In genomic region chr11:69013009-69013951, GRCh38 we compare ENCODE assay signal across 9 cellular contexts. TPM values are rescaled to one million over a fixed set of nuclear protein-coding genes. Genes with fewer than 3 reads are reported as not detected.
A peak's percentile ranks its signal among the peaks of the same experiment; 100 is the strongest.
DNase-seq lines count a peak whose midpoint lies in the region; ATAC-seq, FAIRE-seq and TF ChIP-seq lines count a peak whose summit lies in the region.
"Had no signal": no experiment of that assay in that cellular context is flagged by ENCODE, and none has a peak within 500 bp of the region (broad histone marks: within the 10 kb centered on the region; RNA-seq: fewer than 3 reads in every experiment).

MRGPRF (minus strand) TSS chr11:69013246; CDS start chr11:69009901, 3,345 bp downstream.

- no peak for TF ChIP-seq POLR2A in adrenal gland (IDR thresholded peaks at IDR 0.05)
- peak; percentile 9 to 38 for TF ChIP-seq POLR2A in gastrocnemius medialis (IDR thresholded peaks at IDR 0.05)

- 1% methylated on average over 34 to 37 of the region's 43 CpGs for WGBS in GM23248 (ENCODE audit: low coverage in 1 of 2, low lambda C conversion rate in 2 of 2, missing lambda C conversion rate in 2 of 2), 2 experiments
- WGBS in adrenal gland, 4 donors = 18 to 28% (median 24%) methylated on average over 19 to 43 of the region's 43 CpGs
- WGBS in hepatocyte (ENCODE audit: low lambda C conversion rate, missing lambda C conversion rate) = 11% methylated on average over 32 of the region's 43 CpGs

- H3K4me3 ChIP-seq in GM23248 (peak within 1 kb of the TSS; percentile 76), adrenal gland (peak within 1 kb of the TSS in 1 of 4 donors; percentile 39), hepatocyte (peak within 1 kb of the TSS; percentile 17), gastrocnemius medialis (peak within 1 kb of the TSS; percentile 44 to 49 (median 46))

- peak; percentile 92 for DNase-seq in GM23248
- DNase-seq in adrenal gland = peak; percentile 23 to 82 (median 58)
- DNase-seq in hepatocyte (ENCODE audit: low spot score) = peak; percentile 77
- DNase-seq in gastrocnemius medialis = peak; percentile 63 to 79
- DNase-seq in HTR-8/SVneo (ENCODE audit: insufficient read length, low spot score) = no peak
- no peak for DNase-seq in NCI-H2196 (lab: John Stamatoyannopoulos, UW; ENCODE audit: unreplicated experiment)

- H3K27ac ChIP-seq in GM23248 (peak within 1 kb of the TSS; percentile 97), adrenal gland (peak within 1 kb of the TSS in 3 of 5 donors; percentile 36 to 89 (median 60)), hepatocyte (peak within 1 kb of the TSS; percentile 93), gastrocnemius medialis (peak within 1 kb of the TSS; percentile 73 to 77 (median 76))

- peak in 3 of 6 experiments; percentile 12 to 39 (median 35) for TF ChIP-seq CTCF in adrenal gland (IDR thresholded peaks at IDR 0.05)
- peak; percentile 48 for TF ChIP-seq CTCF in hepatocyte (IDR thresholded peaks at IDR 0.05; ENCODE audit: poor library complexity)
- peak in 3 of 5 experiments; percentile 13 to 27 (median 26) for TF ChIP-seq CTCF in gastrocnemius medialis (IDR thresholded peaks at IDR 0.05 in 4 of 5, conservative IDR thresholded peaks at IDR 0.05 in 1 of 5)

- H3F3A ChIP-seq in GM23248 (ENCODE audit: insufficient read depth) = peaks cover 3% of the 10 kb centered on the region

- no peaks in the 10 kb centered on the region for H3K9me2 ChIP-seq in GM23248 (ENCODE audit: insufficient read depth)
- H3K9me2 ChIP-seq in hepatocyte (replicated peaks; ENCODE audit: insufficient read depth) = no peaks in the 10 kb centered on the region

- H3K4me2 ChIP-seq in GM23248 (ENCODE audit: unreplicated experiment) = peak within 1 kb of the TSS; percentile 95
- H3K4me2 ChIP-seq in hepatocyte = peak within 1 kb of the TSS; percentile 76

- H4K20me1 ChIP-seq in GM23248 (ENCODE audit: insufficient read depth) (no peaks in the 10 kb centered on the region), hepatocyte (ENCODE audit: insufficient read depth, poor library complexity, severe bottlenecking) (no peaks in the 10 kb centered on the region)

- H3K9me3 ChIP-seq in GM23248 (ENCODE audit: low read depth) (no peaks in the 10 kb centered on the region), adrenal gland (replicated peaks in 1 of 3) (no peaks in the 10 kb centered on the region), hepatocyte (ENCODE audit: low read depth) (no peaks in the 10 kb centered on the region), gastrocnemius medialis (no peaks in the 10 kb centered on the region)

- H3K9ac ChIP-seq in GM23248 = peak within 1 kb of the TSS; percentile 90

- intact Hi-C loops in adrenal gland (cut with DNase I) (no loop called here), gastrocnemius medialis (cut with DNase I; ENCODE audit: low total_unique reads) (no loop called here)

- H2AFZ ChIP-seq in GM23248 (peak within 1 kb of the TSS; percentile 64), hepatocyte (peak within 1 kb of the TSS; percentile 51)

- in situ Hi-C loops in GM23248 (cut with MboI) (no loop called here), gastrocnemius medialis (cut with MboI; ENCODE audit: low sequenced_read_pairs in 4 of 4) (no loop called here)

- H3K4me1 ChIP-seq in GM23248 (ENCODE audit: insufficient read depth) = peaks cover 37% of the 10 kb centered on the region
- H3K4me1 ChIP-seq in adrenal gland (replicated peaks in 1 of 2) = no peaks in the 10 kb centered on the region
- peaks cover 64% of the 10 kb centered on the region for H3K4me1 ChIP-seq in hepatocyte (ENCODE audit: insufficient read depth)
- H3K4me1 ChIP-seq in gastrocnemius medialis = no peaks in the 10 kb centered on the region

- FAIRE-seq in HTR-8/SVneo (lab: Jason Lieb, UNC) = no peak
- FAIRE-seq: islet of Langerhans had no signal

- H3K36me3 ChIP-seq in GM23248 (ENCODE audit: low read depth) (no peaks in the 10 kb centered on the region), adrenal gland (replicated peaks in 1 of 2) (no peaks in the 10 kb centered on the region), hepatocyte (replicated peaks; ENCODE audit: insufficient read depth, low read depth) (no peaks in the 10 kb centered on the region), gastrocnemius medialis (no peaks in the 10 kb centered on the region)

- H3K27me3 ChIP-seq in GM23248 (replicated peaks; ENCODE audit: insufficient read depth) (no peaks in the 10 kb centered on the region), adrenal gland (peaks cover 16% of the 10 kb centered on the region), hepatocyte (no peaks in the 10 kb centered on the region), gastrocnemius medialis (peaks cover 36 to 57% (median 39%) of the 10 kb centered on the region in 3 donors)

- H3K79me2 ChIP-seq in GM23248 (ENCODE audit: insufficient read depth) (0 out of 2 replicates have a peak, but pooled peaks cover 11% of the 10 kb centered on the region), hepatocyte (no peaks in the 10 kb centered on the region)

- ATAC-seq in gastrocnemius medialis (peak; percentile 45 to 51), GM19463 (IDR thresholded peaks at IDR 0.05; ENCODE audit: unreplicated experiment) (no peak), HG03457 (IDR thresholded peaks at IDR 0.05; ENCODE audit: unreplicated experiment) (no peak)

RNA-seq across cellular contexts. Expression of gene MRGPRF, which starts in this region (rescaled TPM):
- 25.3 and 36.0 TPM in 2 replicates for total RNA-seq in GM23248 (2014; rRNA removed; shearing (Covaris generic))
- 20.7 and 21.2 TPM in 2 replicates for polyA plus RNA-seq in GM23248 (2016; fragmentation: Nextera tagmentation; extraction: Ambion mirVana)
- total RNA-seq in adrenal gland = 10 to 100 TPM in 1 of 8 donors, 1 to 10 TPM in 7; 2.3 to 14.6 (median 5.0) TPM
- 10 to 100 TPM in 1 of 3 donors, 1 to 10 TPM in 1, under 1 TPM in 1; 0.71 to 11.5 (median 5.1) TPM for polyA plus RNA-seq in adrenal gland
- total RNA-seq in hepatocyte = 6.5 TPM in 2 replicates
- polyA plus RNA-seq in hepatocyte = 7.5 and 12.1 TPM in 2 replicates
- total RNA-seq in gastrocnemius medialis = 1 to 10 TPM; 1.8 to 6.7 (median 4.7) TPM

Comparison
In these comparisons a context has a peak if more than half of its experiments do, and no peak if none do; other contexts are left out.
1. DNase-seq: peak in GM23248 (single experiment), adrenal gland (7 of 7), hepatocyte (single experiment) and gastrocnemius medialis (2 of 2); none in HTR-8/SVneo (single experiment) and NCI-H2196 (single experiment).
2. POLR2A ChIP-seq: peak in gastrocnemius medialis (2 of 2); none in adrenal gland (0 of 2).
3. ATAC-seq: peak in gastrocnemius medialis (2 of 2); none in GM19463 (single experiment) and HG03457 (single experiment).
4. Peak in every context shown above with its lines, with median percentiles within 50 percentile points of each other: H3K27ac ChIP-seq.